ENCODE assay signal across 11 cellular contexts in the genomic region with DNA sequence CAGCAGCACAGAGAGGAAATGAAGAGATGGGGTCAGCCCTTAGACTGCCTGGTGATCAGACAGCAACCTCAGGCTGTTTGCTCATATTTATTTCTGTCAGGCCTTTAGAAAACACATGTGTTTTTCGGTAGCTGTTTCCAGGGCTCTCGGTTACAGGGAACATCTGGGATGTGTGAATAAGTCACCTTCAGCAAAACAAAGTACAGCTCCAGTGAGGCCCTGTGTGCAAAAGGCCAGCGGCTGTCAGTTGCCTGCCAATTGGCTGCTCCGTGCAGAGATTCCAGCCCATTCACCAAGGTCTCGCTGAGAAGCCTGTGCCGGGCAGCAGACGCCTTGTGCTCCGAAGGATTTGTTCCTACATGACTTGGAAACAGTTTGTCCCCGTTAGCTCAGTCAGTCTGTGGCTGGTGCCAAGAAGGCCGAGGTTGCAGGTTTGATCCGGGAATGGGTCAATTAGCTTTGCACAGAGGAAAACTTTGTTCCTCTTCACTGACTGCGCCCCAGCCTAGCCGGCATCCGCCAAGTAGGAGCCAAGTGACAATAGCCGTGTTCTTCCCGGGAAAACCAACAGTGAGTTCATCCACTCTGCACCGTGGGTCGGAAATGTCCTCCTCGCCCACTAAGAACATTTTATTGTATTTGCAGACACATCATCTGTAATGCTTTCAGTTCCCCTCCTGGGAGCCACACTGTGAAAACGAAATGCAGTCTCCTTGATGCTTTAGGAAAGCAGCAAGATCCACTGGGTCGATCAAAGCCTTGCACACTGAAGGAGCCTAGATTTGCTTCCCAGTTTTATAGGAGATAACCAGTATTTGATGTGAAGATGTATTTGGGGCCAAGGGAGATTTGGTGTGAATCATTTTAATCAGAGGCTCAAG.
A peak's percentile ranks its signal among the peaks of the same experiment; 100 is the strongest.
DNase-seq lines count a peak whose midpoint lies in the region; ATAC-seq and TF ChIP-seq lines count a peak whose summit lies in the region.
"Had no signal": no experiment of that assay in that cellular context is flagged by ENCODE, and none has a peak within 500 bp of the region (broad histone marks: within the 10 kb centered on the region; RNA-seq: fewer than 3 reads in every experiment).

No MANE protein-coding gene starts in this region.

- DNase-seq in G401 (ENCODE audit: low spot score) (peak; percentile 50), chondrocyte (ENCODE audit: low spot score) (no peak), inferior parietal cortex (ENCODE audit: extremely low spot score) (peak; percentile 40), retinal pigment epithelial cell (ENCODE audit: low read depth) (peak; percentile 48), GM13977 (ENCODE audit: low spot score) (no peak), LoVo (ENCODE audit: low spot score) (no peak), NCI-H2171 treated with DMSO at 0.1 percent for 48 hours (lab: John Stamatoyannopoulos, UW) (no peak)
- DNase-seq: activated naive CD8-positive, alpha-beta T cell treated with anti-CD3 and anti-CD28 coated beads, Interleukin-2, amount 10 ng/mL, durations not matched to agents 7 days and 5 days; OCI-M1; stimulated activated CD4-positive, alpha-beta T cell treated with anti-CD3 and anti-CD28 coated beads, Interleukin-2, amount 100 ng/mL, for 48 hours had no signal

- peak overlapping the region; percentile 68 for H3K27ac Mint-ChIP-seq in chondrocyte (ENCODE audit: unreplicated experiment)
- H3K27ac Mint-ChIP-seq: activated naive CD8-positive, alpha-beta T cell treated with anti-CD3 and anti-CD28 coated beads, Interleukin-2, amount 10 ng/mL, durations not matched to agents 7 days and 5 days had no signal

- H3K4me3 Mint-ChIP-seq in chondrocyte (ENCODE audit: unreplicated experiment): peak overlapping the region; percentile 17
- H3K4me3 Mint-ChIP-seq: activated naive CD8-positive, alpha-beta T cell treated with anti-CD3 and anti-CD28 coated beads, Interleukin-2, amount 10 ng/mL, durations not matched to agents 7 days and 5 days had no signal

- H3K4me3 ChIP-seq in retinal pigment epithelial cell (ENCODE audit: low read length): peak overlapping the region; percentile 5

- no peak for TF ChIP-seq CTCF in chondrocyte (IDR thresholded peaks at IDR 0.05)
- TF ChIP-seq CTCF in retinal pigment epithelial cell (conservative IDR thresholded peaks at IDR 0.05; ENCODE audit: low read depth, low read length): no peak
- TF ChIP-seq CTCF in GM13977 (IDR thresholded peaks at IDR 0.05; ENCODE audit: extremely low read depth, insufficient read depth, missing control alignments): no peak

- in situ Hi-C loops in G401 (cut with HindIII; ENCODE audit: low sequenced_read_pairs) (no loop called here), GM13977 (cut with MboI; ENCODE audit: low pct_unique_long_range_greater_than_20kb, low sequenced_read_pairs, unreplicated experiment) (no loop called here)

- no peaks in the 10 kb centered on the region for H3K27me3 Mint-ChIP-seq in chondrocyte (ENCODE audit: low read depth)

- no peaks in the 10 kb centered on the region for H3K9me3 Mint-ChIP-seq in chondrocyte (ENCODE audit: low read depth)
- H3K9me3 Mint-ChIP-seq: activated naive CD8-positive, alpha-beta T cell treated with anti-CD3 and anti-CD28 coated beads, Interleukin-2, amount 10 ng/mL, durations not matched to agents 7 days and 5 days had no signal

- no peak for ATAC-seq in HG02852 (IDR thresholded peaks at IDR 0.05; ENCODE audit: unreplicated experiment)

- H3K4me1 Mint-ChIP-seq in chondrocyte (ENCODE audit: low read depth): peaks cover 54% of the 10 kb centered on the region
- H3K4me1 Mint-ChIP-seq: activated naive CD8-positive, alpha-beta T cell treated with anti-CD3 and anti-CD28 coated beads, Interleukin-2, amount 10 ng/mL, durations not matched to agents 7 days and 5 days had no signal

- H3K36me3 Mint-ChIP-seq in chondrocyte (ENCODE audit: low read depth): no peaks in the 10 kb centered on the region
- H3K36me3 Mint-ChIP-seq: activated naive CD8-positive, alpha-beta T cell treated with anti-CD3 and anti-CD28 coated beads, Interleukin-2, amount 10 ng/mL, durations not matched to agents 7 days and 5 days had no signal

Comparison
In these comparisons a context has a peak if more than half of its experiments do, and no peak if none do; other contexts are left out.
1. DNase-seq: peak in G401 (single experiment), inferior parietal cortex (single experiment) and retinal pigment epithelial cell (single experiment); none in chondrocyte (single experiment), GM13977 (single experiment), LoVo (single experiment) and NCI-H2171 treated with DMSO at 0.1 percent for 48 hours (single experiment).